Comparison of ENCODE assay signal across 12 cellular contexts in genomic region chr14:102194856-102195255, GRCh38.
"Had no signal": no experiment of that assay in that cellular context is flagged by ENCODE, and none has a peak within 500 bp of the region (broad histone marks: within the 10 kb centered on the region; RNA-seq: fewer than 3 reads in every experiment).

No MANE protein-coding gene starts in this region.

- H3K27ac ChIP-seq: ascending aorta, esophagus squamous epithelium, hepatocyte had no signal

- H3K27ac Mint-ChIP-seq: activated naive CD4-positive, alpha-beta T cell treated with anti-CD3 and anti-CD28 coated beads for 36 hours; activated T-helper 17 cell treated with anti-CD3 and anti-CD28 coated beads, Interleukin-2, amount 50 U/mL, for 72 hours; nephron progenitor cell had no signal

- ATAC-seq: activated naive CD8-positive, alpha-beta T cell treated with anti-CD3 and anti-CD28 coated beads, Interleukin-2, amount 50 U/mL, for 24 hours; activated T-helper 17 cell treated with anti-CD3 and anti-CD28 coated beads, Interleukin-2, amount 50 U/mL, for 72 hours; left ventricle myocardium superior had no signal

- H3K9me3 ChIP-seq: ascending aorta, esophagus squamous epithelium had no signal

- DNase-seq: activated CD4-positive, alpha-beta T cell treated with anti-CD3 and anti-CD28 coated beads, Interleukin-2, amount 50 U/mL, for 48 hours; activated naive CD4-positive, alpha-beta T cell treated with anti-CD3 and anti-CD28 coated beads for 36 hours; activated naive CD8-positive, alpha-beta T cell treated with anti-CD3 and anti-CD28 coated beads, Interleukin-2, amount 50 U/mL, for 24 hours; esophagus squamous epithelium; left ventricle myocardium superior; mesenchymal stem cell; nephron progenitor cell; stimulated activated CD4-positive, alpha-beta T cell treated with anti-CD3 and anti-CD28 coated beads, Interleukin-1b, Interleukin-23, amount 100 ng/mL, for 48 hours; trophoblast cell had no signal

- H3K9me3 Mint-ChIP-seq: activated naive CD4-positive, alpha-beta T cell treated with anti-CD3 and anti-CD28 coated beads for 36 hours; activated naive CD8-positive, alpha-beta T cell treated with anti-CD3 and anti-CD28 coated beads, Interleukin-2, amount 50 U/mL, for 24 hours; activated T-helper 17 cell treated with anti-CD3 and anti-CD28 coated beads, Interleukin-2, amount 50 U/mL, for 72 hours; nephron progenitor cell had no signal

- H3K27me3 ChIP-seq: ascending aorta, esophagus squamous epithelium, hepatocyte had no signal

- H3K27me3 Mint-ChIP-seq: activated naive CD8-positive, alpha-beta T cell treated with anti-CD3 and anti-CD28 coated beads, Interleukin-2, amount 50 U/mL, for 24 hours; activated T-helper 17 cell treated with anti-CD3 and anti-CD28 coated beads, Interleukin-2, amount 50 U/mL, for 72 hours had no signal

- H3K4me3 Mint-ChIP-seq: activated naive CD4-positive, alpha-beta T cell treated with anti-CD3 and anti-CD28 coated beads for 36 hours; activated naive CD8-positive, alpha-beta T cell treated with anti-CD3 and anti-CD28 coated beads, Interleukin-2, amount 50 U/mL, for 24 hours; activated T-helper 17 cell treated with anti-CD3 and anti-CD28 coated beads, Interleukin-2, amount 50 U/mL, for 72 hours; nephron progenitor cell had no signal

- H3K4me1 ChIP-seq: ascending aorta had no signal

- H3K4me3 ChIP-seq: ascending aorta, esophagus squamous epithelium, hepatocyte had no signal
